Comparison of ENCODE assay signal across 1 cellular context in genomic region chr3:153855772-153856171, GRCh38.
TF ChIP-seq lines count a peak whose summit lies in the region.

No MANE protein-coding gene starts in this region.

TF ChIP-seq in WTC11, 78 proteins besides CTCF, POLR2A, EP300 and RAD21 (continued from another document):
- TF ChIP-seq CDX4 (CRISPR knock-in tag; IDR thresholded peaks at IDR 0.05; ENCODE audit: borderline replicate concordance): no peak
- TF ChIP-seq, protein P1, sequence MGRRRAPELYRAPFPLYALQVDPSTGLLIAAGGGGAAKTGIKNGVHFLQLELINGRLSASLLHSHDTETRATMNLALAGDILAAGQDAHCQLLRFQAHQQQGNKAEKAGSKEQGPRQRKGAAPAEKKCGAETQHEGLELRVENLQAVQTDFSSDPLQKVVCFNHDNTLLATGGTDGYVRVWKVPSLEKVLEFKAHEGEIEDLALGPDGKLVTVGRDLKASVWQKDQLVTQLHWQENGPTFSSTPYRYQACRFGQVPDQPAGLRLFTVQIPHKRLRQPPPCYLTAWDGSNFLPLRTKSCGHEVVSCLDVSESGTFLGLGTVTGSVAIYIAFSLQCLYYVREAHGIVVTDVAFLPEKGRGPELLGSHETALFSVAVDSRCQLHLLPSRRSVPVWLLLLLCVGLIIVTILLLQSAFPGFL (CRISPR knock-in tag; IDR thresholded peaks at IDR 0.05; ENCODE audit: borderline replicate concordance): no peak
- TF ChIP-seq, protein P2, sequence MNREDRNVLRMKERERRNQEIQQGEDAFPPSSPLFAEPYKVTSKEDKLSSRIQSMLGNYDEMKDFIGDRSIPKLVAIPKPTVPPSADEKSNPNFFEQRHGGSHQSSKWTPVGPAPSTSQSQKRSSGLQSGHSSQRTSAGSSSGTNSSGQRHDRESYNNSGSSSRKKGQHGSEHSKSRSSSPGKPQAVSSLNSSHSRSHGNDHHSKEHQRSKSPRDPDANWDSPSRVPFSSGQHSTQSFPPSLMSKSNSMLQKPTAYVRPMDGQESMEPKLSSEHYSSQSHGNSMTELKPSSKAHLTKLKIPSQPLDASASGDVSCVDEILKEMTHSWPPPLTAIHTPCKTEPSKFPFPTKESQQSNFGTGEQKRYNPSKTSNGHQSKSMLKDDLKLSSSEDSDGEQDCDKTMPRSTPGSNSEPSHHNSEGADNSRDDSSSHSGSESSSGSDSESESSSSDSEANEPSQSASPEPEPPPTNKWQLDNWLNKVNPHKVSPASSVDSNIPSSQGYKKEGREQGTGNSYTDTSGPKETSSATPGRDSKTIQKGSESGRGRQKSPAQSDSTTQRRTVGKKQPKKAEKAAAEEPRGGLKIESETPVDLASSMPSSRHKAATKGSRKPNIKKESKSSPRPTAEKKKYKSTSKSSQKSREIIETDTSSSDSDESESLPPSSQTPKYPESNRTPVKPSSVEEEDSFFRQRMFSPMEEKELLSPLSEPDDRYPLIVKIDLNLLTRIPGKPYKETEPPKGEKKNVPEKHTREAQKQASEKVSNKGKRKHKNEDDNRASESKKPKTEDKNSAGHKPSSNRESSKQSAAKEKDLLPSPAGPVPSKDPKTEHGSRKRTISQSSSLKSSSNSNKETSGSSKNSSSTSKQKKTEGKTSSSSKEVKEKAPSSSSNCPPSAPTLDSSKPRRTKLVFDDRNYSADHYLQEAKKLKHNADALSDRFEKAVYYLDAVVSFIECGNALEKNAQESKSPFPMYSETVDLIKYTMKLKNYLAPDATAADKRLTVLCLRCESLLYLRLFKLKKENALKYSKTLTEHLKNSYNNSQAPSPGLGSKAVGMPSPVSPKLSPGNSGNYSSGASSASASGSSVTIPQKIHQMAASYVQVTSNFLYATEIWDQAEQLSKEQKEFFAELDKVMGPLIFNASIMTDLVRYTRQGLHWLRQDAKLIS (CRISPR knock-in tag; IDR thresholded peaks at IDR 0.05; ENCODE audit: borderline replicate concordance): no peak
- no peak for TF ChIP-seq ZNF121 (CRISPR knock-in tag; IDR thresholded peaks at IDR 0.05)
- TF ChIP-seq, protein P3, sequence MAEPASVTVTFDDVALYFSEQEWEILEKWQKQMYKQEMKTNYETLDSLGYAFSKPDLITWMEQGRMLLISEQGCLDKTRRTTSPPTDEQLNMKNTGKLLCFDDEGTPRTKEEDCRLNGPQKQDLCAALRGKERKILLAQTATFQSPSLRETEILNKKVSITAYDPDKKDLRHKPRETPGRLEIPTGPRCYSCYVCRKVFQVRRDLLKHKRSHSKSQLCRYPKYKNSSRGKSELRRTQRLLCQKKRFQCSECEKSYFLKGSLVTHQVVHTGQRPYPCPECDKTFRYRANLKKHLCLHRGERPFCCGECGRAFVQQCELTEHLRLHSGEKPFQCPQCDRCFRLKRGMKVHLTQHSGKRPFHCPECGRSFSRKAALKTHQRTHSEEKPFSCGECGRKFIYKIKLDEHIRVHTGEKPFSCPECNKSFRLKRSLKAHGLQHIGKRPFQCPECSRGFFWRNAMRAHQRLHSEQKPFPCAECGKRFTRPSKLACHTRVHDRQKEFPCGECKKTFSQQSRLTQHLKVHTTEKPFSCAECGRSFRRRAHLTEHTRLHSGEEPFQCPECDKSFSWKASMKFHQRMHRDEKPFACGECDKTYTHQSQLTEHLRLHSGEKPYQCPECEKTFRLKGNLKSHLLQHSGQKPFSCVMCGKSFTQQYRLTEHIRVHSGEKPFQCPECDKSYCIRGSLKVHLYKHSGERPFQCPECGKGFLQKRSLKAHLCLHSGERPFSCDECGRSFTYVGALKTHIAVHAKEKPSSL (CRISPR knock-in tag; conservative IDR thresholded peaks at IDR 0.05): no peak
- no peak for TF ChIP-seq ZNF317 (CRISPR knock-in tag; IDR thresholded peaks at IDR 0.05; ENCODE audit: borderline replicate concordance, low read depth)
TF ChIP-seq in WTC11: peak in this region for 0.
